In the genomic region with DNA sequence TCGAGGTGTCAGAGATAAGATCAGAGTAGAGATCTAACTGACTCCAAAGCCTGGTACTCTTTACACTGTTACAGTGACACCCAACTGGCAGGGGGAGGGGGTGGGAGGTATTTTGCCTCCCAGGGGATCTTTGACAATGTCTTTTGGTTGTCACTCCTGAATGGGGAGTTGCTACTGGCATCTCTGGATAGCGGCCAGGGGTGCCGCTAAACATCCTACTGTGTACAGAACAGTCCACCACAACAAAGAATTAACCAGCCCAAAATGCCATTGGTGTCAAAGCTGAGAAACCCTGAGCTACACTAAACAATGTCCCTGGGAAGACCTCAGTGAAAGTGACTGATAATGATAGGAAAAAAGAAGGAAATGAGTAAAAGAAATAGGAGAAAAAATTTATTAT, we compare ENCODE assay signal across 1 cellular context.
TF ChIP-seq lines count a peak whose summit lies in the region.

No MANE protein-coding gene starts in this region.

TF ChIP-seq in WTC11, 78 proteins besides CTCF, POLR2A, EP300 and RAD21 (continued from another document):
- TF ChIP-seq, protein P1, sequence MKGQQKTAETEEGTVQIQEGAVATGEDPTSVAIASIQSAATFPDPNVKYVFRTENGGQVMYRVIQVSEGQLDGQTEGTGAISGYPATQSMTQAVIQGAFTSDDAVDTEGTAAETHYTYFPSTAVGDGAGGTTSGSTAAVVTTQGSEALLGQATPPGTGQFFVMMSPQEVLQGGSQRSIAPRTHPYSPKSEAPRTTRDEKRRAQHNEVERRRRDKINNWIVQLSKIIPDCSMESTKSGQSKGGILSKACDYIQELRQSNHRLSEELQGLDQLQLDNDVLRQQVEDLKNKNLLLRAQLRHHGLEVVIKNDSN (CRISPR knock-in tag; IDR thresholded peaks at IDR 0.05): no peak
- TF ChIP-seq ZNF423 (CRISPR knock-in tag; IDR thresholded peaks at IDR 0.05): no peak
- no peak for TF ChIP-seq GABPB1 (CRISPR knock-in tag; IDR thresholded peaks at IDR 0.05)
- no peak for TF ChIP-seq SP1 (CRISPR knock-in tag; conservative IDR thresholded peaks at IDR 0.05)
- TF ChIP-seq, protein P2, sequence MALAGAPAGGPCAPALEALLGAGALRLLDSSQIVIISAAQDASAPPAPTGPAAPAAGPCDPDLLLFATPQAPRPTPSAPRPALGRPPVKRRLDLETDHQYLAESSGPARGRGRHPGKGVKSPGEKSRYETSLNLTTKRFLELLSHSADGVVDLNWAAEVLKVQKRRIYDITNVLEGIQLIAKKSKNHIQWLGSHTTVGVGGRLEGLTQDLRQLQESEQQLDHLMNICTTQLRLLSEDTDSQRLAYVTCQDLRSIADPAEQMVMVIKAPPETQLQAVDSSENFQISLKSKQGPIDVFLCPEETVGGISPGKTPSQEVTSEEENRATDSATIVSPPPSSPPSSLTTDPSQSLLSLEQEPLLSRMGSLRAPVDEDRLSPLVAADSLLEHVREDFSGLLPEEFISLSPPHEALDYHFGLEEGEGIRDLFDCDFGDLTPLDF (CRISPR knock-in tag; IDR thresholded peaks at IDR 0.05): no peak
- TF ChIP-seq, protein P3, sequence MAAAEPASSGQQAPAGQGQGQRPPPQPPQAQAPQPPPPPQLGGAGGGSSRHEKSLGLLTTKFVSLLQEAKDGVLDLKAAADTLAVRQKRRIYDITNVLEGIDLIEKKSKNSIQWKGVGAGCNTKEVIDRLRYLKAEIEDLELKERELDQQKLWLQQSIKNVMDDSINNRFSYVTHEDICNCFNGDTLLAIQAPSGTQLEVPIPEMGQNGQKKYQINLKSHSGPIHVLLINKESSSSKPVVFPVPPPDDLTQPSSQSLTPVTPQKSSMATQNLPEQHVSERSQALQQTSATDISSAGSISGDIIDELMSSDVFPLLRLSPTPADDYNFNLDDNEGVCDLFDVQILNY (CRISPR knock-in tag; IDR thresholded peaks at IDR 0.05): no peak
- no peak for TF ChIP-seq FOXJ3 (CRISPR knock-in tag; IDR thresholded peaks at IDR 0.05; ENCODE audit: borderline replicate concordance)
- TF ChIP-seq, protein P4, sequence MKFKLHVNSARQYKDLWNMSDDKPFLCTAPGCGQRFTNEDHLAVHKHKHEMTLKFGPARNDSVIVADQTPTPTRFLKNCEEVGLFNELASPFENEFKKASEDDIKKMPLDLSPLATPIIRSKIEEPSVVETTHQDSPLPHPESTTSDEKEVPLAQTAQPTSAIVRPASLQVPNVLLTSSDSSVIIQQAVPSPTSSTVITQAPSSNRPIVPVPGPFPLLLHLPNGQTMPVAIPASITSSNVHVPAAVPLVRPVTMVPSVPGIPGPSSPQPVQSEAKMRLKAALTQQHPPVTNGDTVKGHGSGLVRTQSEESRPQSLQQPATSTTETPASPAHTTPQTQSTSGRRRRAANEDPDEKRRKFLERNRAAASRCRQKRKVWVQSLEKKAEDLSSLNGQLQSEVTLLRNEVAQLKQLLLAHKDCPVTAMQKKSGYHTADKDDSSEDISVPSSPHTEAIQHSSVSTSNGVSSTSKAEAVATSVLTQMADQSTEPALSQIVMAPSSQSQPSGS (CRISPR knock-in tag; IDR thresholded peaks at IDR 0.05; ENCODE audit: borderline replicate concordance, low read depth): no peak
- TF ChIP-seq ZNF263 (CRISPR knock-in tag; IDR thresholded peaks at IDR 0.05; ENCODE audit: low read depth): no peak
- TF ChIP-seq, protein P5, sequence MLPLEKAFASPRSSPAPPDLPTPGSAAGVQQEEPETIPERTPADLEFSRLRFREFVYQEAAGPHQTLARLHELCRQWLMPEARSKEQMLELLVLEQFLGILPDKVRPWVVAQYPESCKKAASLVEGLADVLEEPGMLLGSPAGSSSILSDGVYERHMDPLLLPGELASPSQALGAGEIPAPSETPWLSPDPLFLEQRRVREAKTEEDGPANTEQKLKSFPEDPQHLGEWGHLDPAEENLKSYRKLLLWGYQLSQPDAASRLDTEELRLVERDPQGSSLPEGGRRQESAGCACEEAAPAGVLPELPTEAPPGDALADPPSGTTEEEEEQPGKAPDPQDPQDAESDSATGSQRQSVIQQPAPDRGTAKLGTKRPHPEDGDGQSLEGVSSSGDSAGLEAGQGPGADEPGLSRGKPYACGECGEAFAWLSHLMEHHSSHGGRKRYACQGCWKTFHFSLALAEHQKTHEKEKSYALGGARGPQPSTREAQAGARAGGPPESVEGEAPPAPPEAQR (CRISPR knock-in tag; IDR thresholded peaks at IDR 0.05): no peak
TF ChIP-seq in WTC11: peak in this region for 0.
